Comparison of ENCODE assay signal across 9 cellular contexts in genomic region chr20:23358923-23359572, GRCh38. TPM values are rescaled to one million over a fixed set of nuclear protein-coding genes. Genes with fewer than 3 reads are reported as not detected.
DNase-seq lines count a peak whose midpoint lies in the region; ATAC-seq and TF ChIP-seq lines count a peak whose summit lies in the region.
"Had no signal": no experiment of that assay in that cellular context is flagged by ENCODE, and none has a peak within 500 bp of the region (broad histone marks: within the 10 kb centered on the region; RNA-seq: fewer than 3 reads in every experiment).

No MANE protein-coding gene starts in this region.

- H3K27ac ChIP-seq in right atrium auricular region: peak overlapping the region; percentile 97
- peak overlapping the region; percentile 95 for H3K27ac ChIP-seq in uterus

- peaks cover 0 to 41% of the 10 kb centered on the region in 2 donors for H3K4me1 ChIP-seq in right atrium auricular region
- peaks cover 40% of the 10 kb centered on the region for H3K4me1 ChIP-seq in mucosa of descending colon (ENCODE audit: low read depth)
- H3K4me1 ChIP-seq in uterus: peaks cover 0 to 4% of the 10 kb centered on the region in 2 donors

- H3K27me3 ChIP-seq in right atrium auricular region (no peaks in the 10 kb centered on the region), uterus (no peaks in the 10 kb centered on the region)
- H3K27me3 ChIP-seq: ovary had no signal

- TF ChIP-seq POLR2A in uterus (IDR thresholded peaks at IDR 0.05): no peak

- peaks cover 12% of the 10 kb centered on the region for H3K36me3 ChIP-seq in right atrium auricular region
- peaks cover 4% of the 10 kb centered on the region for H3K36me3 ChIP-seq in mucosa of descending colon (ENCODE audit: low read depth)
- no peaks in the 10 kb centered on the region for H3K36me3 ChIP-seq in uterus
- H3K36me3 ChIP-seq: ovary had no signal

- no peak overlapping the region for H3K4me3 Mint-ChIP-seq in activated naive CD8-positive, alpha-beta T cell treated with anti-CD3 and anti-CD28 coated beads, Interleukin-2, amount 10 ng/mL, durations not matched to agents 7 days and 5 days

- H3K4me3 ChIP-seq in right atrium auricular region (no peak overlapping the region), mucosa of descending colon (no peak overlapping the region), uterus (no peak overlapping the region)

- H3K9me3 ChIP-seq in right atrium auricular region (no peaks in the 10 kb centered on the region), mucosa of descending colon (no peaks in the 10 kb centered on the region), uterus (no peaks in the 10 kb centered on the region)
- H3K9me3 ChIP-seq: ovary had no signal

- no peak for TF ChIP-seq CTCF in right atrium auricular region (IDR thresholded peaks at IDR 0.05)
- TF ChIP-seq CTCF in mucosa of descending colon (IDR thresholded peaks at IDR 0.05): no peak
- TF ChIP-seq CTCF in uterus (IDR thresholded peaks at IDR 0.05): no peak

- H3K36me3 Mint-ChIP-seq in activated naive CD8-positive, alpha-beta T cell treated with anti-CD3 and anti-CD28 coated beads, Interleukin-2, amount 10 ng/mL, durations not matched to agents 7 days and 5 days: peaks cover 9% of the 10 kb centered on the region

- POLR2A ChIA-PET in activated naive CD8-positive, alpha-beta T cell treated with anti-CD3 and anti-CD28 coated beads, Interleukin-2, amount 10 ng/mL, durations not matched to agents 7 days and 5 days (lab: Charles Lee): interaction anchor here (1.3 to 5.6 kb wide), 5 partner anchors 9 to 61 kb away, joined by 4 to 74 read pairs (median 12); partner anchors contain the start of genes NAPB and NXT1

- intact Hi-C loops in left cardiac atrium (cut with DNase I): no loop called here
- intact Hi-C loops in mucosa of descending colon (cut with DNase I, micrococcal nuclease): no loop called here
- intact Hi-C loops in uterus (cut with DNase I; ENCODE audit: low total_unique reads): no loop called here

- peak overlapping the region; percentile 96 for H3K27ac Mint-ChIP-seq in activated naive CD8-positive, alpha-beta T cell treated with anti-CD3 and anti-CD28 coated beads, Interleukin-2, amount 10 ng/mL, durations not matched to agents 7 days and 5 days

- DNase-seq in right atrium auricular region (ENCODE audit: low spot score) (no peak), left cardiac atrium (no peak), mucosa of descending colon (peak in 2 of 3 donors; percentile 54 to 59), uterus (no peak), DMS79 (lab: John Stamatoyannopoulos, UW) (no peak), NCI-H1436 (lab: John Stamatoyannopoulos, UW) (no peak)
- DNase-seq in activated naive CD8-positive, alpha-beta T cell treated with anti-CD3 and anti-CD28 coated beads, Interleukin-2, amount 10 ng/mL, durations not matched to agents 7 days and 5 days: no peak
- DNase-seq in central memory CD4-positive, alpha-beta T cell: no peak
- DNase-seq: ovary had no signal

- no peaks in the 10 kb centered on the region for H3K27me3 Mint-ChIP-seq in activated naive CD8-positive, alpha-beta T cell treated with anti-CD3 and anti-CD28 coated beads, Interleukin-2, amount 10 ng/mL, durations not matched to agents 7 days and 5 days

- H3K4me1 Mint-ChIP-seq in activated naive CD8-positive, alpha-beta T cell treated with anti-CD3 and anti-CD28 coated beads, Interleukin-2, amount 10 ng/mL, durations not matched to agents 7 days and 5 days: peaks cover 19% of the 10 kb centered on the region

- H3K9me3 Mint-ChIP-seq in activated naive CD8-positive, alpha-beta T cell treated with anti-CD3 and anti-CD28 coated beads, Interleukin-2, amount 10 ng/mL, durations not matched to agents 7 days and 5 days: no peaks in the 10 kb centered on the region

- ATAC-seq in left cardiac atrium: no peak
- ATAC-seq in activated naive CD8-positive, alpha-beta T cell treated with anti-CD3 and anti-CD28 coated beads, Interleukin-2, amount 10 ng/mL, durations not matched to agents 7 days and 5 days (ENCODE audit: low read depth): no peak
- ATAC-seq in mucosa of descending colon: no peak

RNA-seq across cellular contexts. Expression of gene GZF1, which starts 2.9 kb away (rescaled TPM):
- total RNA-seq in right atrium auricular region (10 to 100 TPM; 14.9 TPM), left cardiac atrium (10 to 100 TPM; 12.9 to 18.7 TPM), mucosa of descending colon (10 to 100 TPM in 1 of 3 donors, 1 to 10 TPM in 2; 5.8 to 16.2 (median 9.3) TPM), uterus (10 to 100 TPM in 3 of 4 donors, 1 to 10 TPM in 1; 5.9 to 24.5 (median 17.6) TPM)
- total RNA-seq in activated naive CD8-positive, alpha-beta T cell treated with anti-CD3 and anti-CD28 coated beads, Interleukin-2, amount 10 ng/mL, durations not matched to agents 7 days and 5 days: 10 to 100 TPM; 13.4 to 15.6 TPM

RNA-seq across cellular contexts. Expression of gene NXT1, which starts 8.5 kb away (rescaled TPM):
- total RNA-seq in right atrium auricular region: 10 to 100 TPM; 16.1 to 19.1 TPM
- total RNA-seq in left cardiac atrium: 10 to 100 TPM in 1 of 2 donors, 1 to 10 TPM in 1; 9.3 to 14.1 TPM
- 10 to 100 TPM; 29.9 to 31.9 TPM for total RNA-seq in activated naive CD8-positive, alpha-beta T cell treated with anti-CD3 and anti-CD28 coated beads, Interleukin-2, amount 10 ng/mL, durations not matched to agents 7 days and 5 days
- total RNA-seq in mucosa of descending colon: 10 to 100 TPM in 2 of 3 donors, 1 to 10 TPM in 1; 9.9 to 12.9 (median 10.6) TPM
- 10 to 100 TPM; 28.9 to 37.0 (median 32.3) TPM for total RNA-seq in uterus

Comparison
In these comparisons a context has a peak if more than half of its experiments do, and no peak if none do; other contexts are left out.
1. DNase-seq: peak in mucosa of descending colon (2 of 3); none in right atrium auricular region (single experiment), left cardiac atrium (single experiment), activated naive CD8-positive, alpha-beta T cell treated with anti-CD3 and anti-CD28 coated beads, Interleukin-2, amount 10 ng/mL, durations not matched to agents 7 days and 5 days (single experiment), uterus (0 of 2), DMS79 (single experiment), NCI-H1436 (single experiment) and central memory CD4-positive, alpha-beta T cell (single experiment).